ENCODE assay signal across 8 cellular contexts in the genomic region with DNA sequence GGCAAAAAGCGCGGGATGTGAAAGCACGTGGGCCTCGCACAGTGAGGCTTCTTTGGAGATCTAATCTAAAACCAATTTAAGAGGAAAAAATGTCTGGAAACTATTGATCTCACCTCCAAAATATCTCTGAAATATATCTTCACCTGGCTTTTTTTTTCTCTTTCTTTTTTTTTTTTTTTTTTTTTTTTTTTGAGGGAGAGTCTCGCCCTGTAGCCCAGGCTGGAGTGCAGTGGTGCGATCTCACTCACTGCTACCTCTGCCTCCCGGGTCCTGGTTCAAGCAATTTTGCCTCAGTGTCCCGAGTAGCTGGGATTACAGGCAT. TPM values are rescaled to one million over a fixed set of nuclear protein-coding genes. Genes with fewer than 3 reads are reported as not detected.
DNase-seq lines count a peak whose midpoint lies in the region; ATAC-seq and TF ChIP-seq lines count a peak whose summit lies in the region.

No MANE protein-coding gene starts in this region.

- H3K9ac ChIP-seq in mesenchymal stem cell (ENCODE audit: low read length): no peak overlapping the region

- TF ChIP-seq POLR2A in heart left ventricle (IDR thresholded peaks at IDR 0.05) (no peak), upper lobe of left lung (IDR thresholded peaks at IDR 0.05) (no peak)

- H3K4me2 ChIP-seq in mesenchymal stem cell (ENCODE audit: low read length, poor library complexity, severe bottlenecking): peak overlapping the region; percentile 22

- H3K23ac ChIP-seq in mesenchymal stem cell (ENCODE audit: low read length in 2 of 2): no peak overlapping the region

- H3K4me1 Mint-ChIP-seq in activated naive CD8-positive, alpha-beta T cell treated with anti-CD3 and anti-CD28 coated beads for 36 hours: peaks cover 7% of the 10 kb centered on the region

- no peak overlapping the region for H2AFZ ChIP-seq in mesenchymal stem cell (ENCODE audit: low read depth, low read length)

- H3K4me1 ChIP-seq in heart left ventricle (peaks cover 0 to 11% (median 0%) of the 10 kb centered on the region in 12 donors), mesenchymal stem cell (ENCODE audit: control insufficient read depth, insufficient read depth, low read depth, low read length) (no peaks in the 10 kb centered on the region), upper lobe of left lung (no peaks in the 10 kb centered on the region)

- intact Hi-C loops in heart left ventricle (cut with DNase I) (no loop called here), Right ventricle myocardium superior (cut with DNase I) (no loop called here), posterior vena cava (cut with DNase I) (no loop called here)

- H2AK5ac ChIP-seq in mesenchymal stem cell (ENCODE audit: low read length, severe bottlenecking): no peak overlapping the region

- H3K14ac ChIP-seq in mesenchymal stem cell (ENCODE audit: low read length in 2 of 2): no peak overlapping the region

- WGBS in heart left ventricle, 4 donors: 49 to 68% (median 58%) methylated on average over 8 of the region's 8 CpGs
- 93% methylated on average over 3 of the region's 8 CpGs for WGBS in mesenchymal stem cell
- 42 to 60% methylated on average over 7 to 8 of the region's 8 CpGs for WGBS in upper lobe of left lung, 2 donors

- H3K36me3 Mint-ChIP-seq in activated naive CD8-positive, alpha-beta T cell treated with anti-CD3 and anti-CD28 coated beads for 36 hours: peaks cover 3% of the 10 kb centered on the region

- H3K27ac Mint-ChIP-seq in activated naive CD8-positive, alpha-beta T cell treated with anti-CD3 and anti-CD28 coated beads for 36 hours: peak overlapping the region; percentile 91

- H4K91ac ChIP-seq in mesenchymal stem cell (ENCODE audit: low read length): no peak overlapping the region

- H3K18ac ChIP-seq in mesenchymal stem cell (ENCODE audit: low read depth in 1 of 2, low read length in 2 of 2): no peak overlapping the region

- TF ChIP-seq CTCF in heart left ventricle (IDR thresholded peaks at IDR 0.05): no peak
- TF ChIP-seq CTCF in upper lobe of left lung (IDR thresholded peaks at IDR 0.05): no peak

- no peak for DNase-seq in heart left ventricle
- no peak for DNase-seq in Right ventricle myocardium superior
- no peak for DNase-seq in activated naive CD8-positive, alpha-beta T cell treated with anti-CD3 and anti-CD28 coated beads for 36 hours
- DNase-seq in mesenchymal stem cell: no peak
- no peak for DNase-seq in upper lobe of left lung
- DNase-seq in NCI-H1092 (lab: John Stamatoyannopoulos, UW): no peak
- no peak for DNase-seq in posterior vena cava (ENCODE audit: low spot score)

- H3K27me3 Mint-ChIP-seq in activated naive CD8-positive, alpha-beta T cell treated with anti-CD3 and anti-CD28 coated beads for 36 hours: no peaks in the 10 kb centered on the region

- H2BK15ac ChIP-seq in mesenchymal stem cell (ENCODE audit: low read depth, poor library complexity, severe bottlenecking): no peak overlapping the region

- H3K36me3 ChIP-seq in heart left ventricle (no peaks in the 10 kb centered on the region), mesenchymal stem cell (ENCODE audit: control insufficient read depth in 1 of 2, insufficient read depth in 2 of 2, low read depth in 1 of 2, low read length in 2 of 2) (no peaks in the 10 kb centered on the region), upper lobe of left lung (no peaks in the 10 kb centered on the region)

- H3K27me3 ChIP-seq in heart left ventricle (peaks cover 0 to 10% (median 0%) of the 10 kb centered on the region in 9 donors), mesenchymal stem cell (ENCODE audit: control insufficient read depth in 1 of 2, insufficient read depth in 1 of 2, low read length in 2 of 2) (no peaks in the 10 kb centered on the region), upper lobe of left lung (no peaks in the 10 kb centered on the region)

- ATAC-seq in heart left ventricle (no peak), Right ventricle myocardium superior (ENCODE audit: poor library complexity) (no peak), upper lobe of left lung (ENCODE audit: low FRiP score in 2 of 2) (no peak), HG02642 (IDR thresholded peaks at IDR 0.05; ENCODE audit: poor library complexity, unreplicated experiment) (no peak)

- H3K9me3 Mint-ChIP-seq in activated naive CD8-positive, alpha-beta T cell treated with anti-CD3 and anti-CD28 coated beads for 36 hours: peaks cover 2% of the 10 kb centered on the region

- no peak overlapping the region for H4K8ac ChIP-seq in mesenchymal stem cell (ENCODE audit: low read length)

- peak overlapping the region in 11 of 12 donors; percentile 83 to 99 (median 96) for H3K27ac ChIP-seq in heart left ventricle
- H3K27ac ChIP-seq in mesenchymal stem cell (ENCODE audit: low read length, poor library complexity, severe bottlenecking): no peak overlapping the region
- H3K27ac ChIP-seq in upper lobe of left lung: peak overlapping the region; percentile 91 to 98 (median 95)

- H2BK12ac ChIP-seq in mesenchymal stem cell (ENCODE audit: low read length in 2 of 2): no peak overlapping the region

- TF ChIP-seq EP300 in upper lobe of left lung (IDR thresholded peaks at IDR 0.05): no peak

- no peaks in the 10 kb centered on the region for H3K79me1 ChIP-seq in mesenchymal stem cell (replicated peaks; ENCODE audit: low read length, poor library complexity, severe bottlenecking)

- H3K4me3 ChIP-seq in heart left ventricle: peak overlapping the region in 11 of 12 donors; percentile 64 to 95 (median 73)
- peak overlapping the region in 1 of 2 experiments; percentile 70 for H3K4me3 ChIP-seq in mesenchymal stem cell (ENCODE audit: insufficient read depth in 1 of 2, low read depth in 1 of 2, low read length in 2 of 2)
- H3K4me3 ChIP-seq in upper lobe of left lung: peak overlapping the region in 3 of 4 donors; percentile 63 to 68 (median 66)

- H3K9me3 ChIP-seq in heart left ventricle (no peaks in the 10 kb centered on the region), mesenchymal stem cell (ENCODE audit: control insufficient read depth, low read length) (no peaks in the 10 kb centered on the region), upper lobe of left lung (no peaks in the 10 kb centered on the region)

- H2BK120ac ChIP-seq in mesenchymal stem cell (ENCODE audit: low read depth, low read length): no peak overlapping the region

- no peak overlapping the region for H2BK5ac ChIP-seq in mesenchymal stem cell (ENCODE audit: low read depth, low read length, poor library complexity, severe bottlenecking)

- H3K4me3 Mint-ChIP-seq in activated naive CD8-positive, alpha-beta T cell treated with anti-CD3 and anti-CD28 coated beads for 36 hours: peak overlapping the region; percentile 76

- H3K4ac ChIP-seq in mesenchymal stem cell (ENCODE audit: low read depth in 1 of 2, low read length in 2 of 2): no peak overlapping the region

RNA-seq across cellular contexts. Expression of gene ZMAT1, which starts 0.4 kb away (rescaled TPM):
- total RNA-seq in heart left ventricle (1 to 10 TPM; 2.6 to 7.3 (median 5.3) TPM), Right ventricle myocardium superior (3.8 TPM), upper lobe of left lung (10 to 100 TPM in 2 of 6 donors, 1 to 10 TPM in 4; 5.2 to 39.8 (median 7.4) TPM), posterior vena cava (1 to 10 TPM; 5.4 to 8.8 TPM)
- polyA plus RNA-seq in heart left ventricle: 1 to 10 TPM; 1.0 to 7.1 TPM
- 1 to 10 TPM; 2.3 to 2.7 TPM for total RNA-seq in activated naive CD8-positive, alpha-beta T cell treated with anti-CD3 and anti-CD28 coated beads for 36 hours
- 0.18 TPM for polyA plus RNA-seq in mesenchymal stem cell (2013, experiment 1 of 2)
- 0.15 TPM for polyA plus RNA-seq in mesenchymal stem cell (2013, experiment 2 of 2)
